21 cellular contexts compared by ENCODE assay signal in the genomic region with DNA sequence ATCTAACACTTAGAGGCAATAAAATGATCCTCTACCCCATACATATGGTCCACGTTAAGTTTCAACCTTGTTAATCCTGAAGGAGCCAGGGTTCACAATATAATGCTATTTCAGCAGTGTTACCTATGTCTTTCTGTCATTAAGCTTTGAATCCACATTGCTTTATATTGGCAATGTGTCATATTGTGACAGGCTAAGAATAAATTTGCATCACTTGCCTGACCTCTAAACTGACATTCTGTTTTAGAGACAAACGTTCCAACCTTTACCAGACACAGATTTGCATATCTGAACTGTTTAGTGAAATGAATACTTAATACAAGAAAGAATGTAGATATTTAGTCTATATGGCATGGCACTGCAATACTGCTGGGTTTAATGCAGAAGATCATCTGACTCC.
"Had no signal": no experiment of that assay in that cellular context is flagged by ENCODE, and none has a peak within 500 bp of the region (broad histone marks: within the 10 kb centered on the region; RNA-seq: fewer than 3 reads in every experiment).

No MANE protein-coding gene starts in this region.

- H3K36me3 ChIP-seq: colonic mucosa, esophagus squamous epithelium, gastrocnemius medialis, heart right ventricle, left lung, lower lobe of right lung had no signal

- H3K27me3 ChIP-seq: colonic mucosa, esophagus squamous epithelium, gastrocnemius medialis, heart right ventricle, left lung had no signal

- H3K9me3 ChIP-seq: colonic mucosa, esophagus squamous epithelium, gastrocnemius medialis, left lung, lower lobe of right lung, mucosa of descending colon had no signal

- H3K4me3 ChIP-seq: colonic mucosa, esophagus squamous epithelium, gastrocnemius medialis, heart right ventricle, left lung, lower lobe of right lung, mucosa of descending colon had no signal

- DNase-seq: colonic mucosa; cortex of kidney; effector CD8-positive, alpha-beta T cell; effector memory CD8-positive, alpha-beta T cell; endodermal cell; erythroblast; esophagus squamous epithelium; foreskin fibroblast; foreskin melanocyte; gastrocnemius medialis; glutamatergic neuron; head of caudate nucleus; heart right ventricle; hippocampal formation; left cardiac atrium; left lung; left ventricle myocardium superior; lower lobe of right lung; mesenchymal stem cell; mucosa of descending colon had no signal

- H3K27ac ChIP-seq: colonic mucosa, epithelial cell of prostate, esophagus squamous epithelium, gastrocnemius medialis, heart right ventricle, left lung, lower lobe of right lung had no signal

- H3K4me1 ChIP-seq: colonic mucosa, esophagus squamous epithelium, gastrocnemius medialis, heart right ventricle, left lung, lower lobe of right lung had no signal
